In genomic region chr11:94876645-94877445, GRCh38 we compare ENCODE assay signal across 8 cellular contexts.
DNase-seq lines count a peak whose midpoint lies in the region; ATAC-seq lines count a peak whose summit lies in the region.

No MANE protein-coding gene starts in this region.

- H3K27me3 Mint-ChIP-seq in activated naive CD4-positive, alpha-beta T cell treated with anti-CD3 and anti-CD28 coated beads for 36 hours (ENCODE audit: low read depth) = no peaks in the 10 kb centered on the region

- no peak overlapping the region for H3K4me3 ChIP-seq in urinary bladder (ENCODE audit: low read depth, low read length)

- peaks cover 23% of the 10 kb centered on the region for H3K4me1 Mint-ChIP-seq in activated naive CD4-positive, alpha-beta T cell treated with anti-CD3 and anti-CD28 coated beads for 36 hours (ENCODE audit: low read depth)

- no peaks in the 10 kb centered on the region for H3K4me1 ChIP-seq in urinary bladder (ENCODE audit: insufficient read depth)

- no peaks in the 10 kb centered on the region for H3K36me3 ChIP-seq in urinary bladder (ENCODE audit: insufficient read depth)

- CTCF ChIA-PET in activated naive CD4-positive, alpha-beta T cell treated with anti-CD3 and anti-CD28 coated beads for 36 hours (lab: Charles Lee) = interaction anchor here (0.5 to 1.3 kb wide), 6 partner anchors 19 to 360 kb away, joined by 3 to 5 read pairs (median 4); no protein-coding TSS in a partner anchor

- peak overlapping the region; percentile 31 for H3K27ac ChIP-seq in urinary bladder (ENCODE audit: low read depth)

- WGBS in urinary bladder = 16% methylated on average over 12 of the region's 12 CpGs

- DNase-seq in NOMO-1 (lab: John Stamatoyannopoulos, UW; ENCODE audit: unreplicated experiment in 2 of 2) (peak; percentile 72 to 82), glomerular visceral epithelial cell (ENCODE audit: extremely low spot score) (peak; percentile 83), posterior cingulate gyrus (peak in 9 of 10 donors; percentile 34 to 94 (median 55)), mesenteric fat pad (ENCODE audit: low spot score) (no peak)
- DNase-seq in activated naive CD4-positive, alpha-beta T cell treated with anti-CD3 and anti-CD28 coated beads for 36 hours = peak; percentile 86

- H3K4me3 Mint-ChIP-seq in activated naive CD4-positive, alpha-beta T cell treated with anti-CD3 and anti-CD28 coated beads for 36 hours = no peak overlapping the region

- H3K27ac Mint-ChIP-seq in activated naive CD4-positive, alpha-beta T cell treated with anti-CD3 and anti-CD28 coated beads for 36 hours = peak overlapping the region; percentile 59

- H3K9me3 Mint-ChIP-seq in activated naive CD4-positive, alpha-beta T cell treated with anti-CD3 and anti-CD28 coated beads for 36 hours = no peaks in the 10 kb centered on the region

- peak; percentile 97 for ATAC-seq in GM18511 (IDR thresholded peaks at IDR 0.05; ENCODE audit: unreplicated experiment)
- peak; percentile 99 for ATAC-seq in HG02759 (IDR thresholded peaks at IDR 0.05; ENCODE audit: unreplicated experiment)

- H3K36me3 Mint-ChIP-seq in activated naive CD4-positive, alpha-beta T cell treated with anti-CD3 and anti-CD28 coated beads for 36 hours (ENCODE audit: low read depth) = no peaks in the 10 kb centered on the region

- intact Hi-C loops in activated naive CD4-positive, alpha-beta T cell treated with anti-CD3 and anti-CD28 coated beads for 36 hours (cut with micrococcal nuclease) = loop anchor here (1.0 to 5.0 kb wide), 5 partner anchors 91 to 360 kb away; partner anchors contain the start of gene ENDOD1
- intact Hi-C loops in posterior cingulate gyrus (cut with DNase I) = no loop called here
